ENCODE assay signal across 13 cellular contexts in the genomic region with DNA sequence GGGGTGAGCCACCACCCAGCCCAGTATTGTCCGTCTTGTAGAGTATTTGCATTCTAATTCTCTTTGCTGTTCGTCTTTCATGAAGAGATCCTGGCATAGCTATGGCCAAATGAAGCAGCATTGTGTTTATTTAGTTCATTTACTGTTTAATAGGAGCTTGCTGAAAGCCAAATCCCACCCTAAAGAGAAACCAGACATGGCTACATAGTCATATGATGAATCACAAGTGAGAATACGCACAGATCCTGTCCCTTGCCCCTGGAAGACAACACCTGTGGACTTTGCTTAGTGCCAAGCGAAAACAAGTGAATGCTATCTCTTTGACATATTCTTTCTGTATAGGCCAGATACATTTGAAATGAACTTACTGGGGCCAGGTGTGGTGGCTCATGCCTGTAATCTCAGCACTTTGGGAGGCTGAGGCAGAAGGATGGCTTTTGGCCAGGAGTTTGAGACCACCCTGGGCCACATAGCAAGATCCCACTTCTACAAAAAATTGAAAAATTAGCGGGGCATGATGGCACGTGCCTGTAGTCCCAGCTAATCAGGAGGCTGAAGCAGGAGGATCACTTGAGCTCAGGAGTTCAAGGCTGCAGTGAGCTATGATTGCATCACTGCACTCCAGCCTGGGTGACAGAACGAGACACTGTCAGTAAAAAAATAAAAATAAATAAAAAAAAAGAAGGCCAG. TPM values are rescaled to one million over a fixed set of nuclear protein-coding genes. Genes with fewer than 3 reads are reported as not detected.
A peak's percentile ranks its signal among the peaks of the same experiment; 100 is the strongest.
DNase-seq lines count a peak whose midpoint lies in the region; ATAC-seq and TF ChIP-seq lines count a peak whose summit lies in the region.
"Had no signal": no experiment of that assay in that cellular context is flagged by ENCODE, and none has a peak within 500 bp of the region (broad histone marks: within the 10 kb centered on the region; RNA-seq: fewer than 3 reads in every experiment).

No MANE protein-coding gene starts in this region.

- H3K27ac ChIP-seq in mammary epithelial cell (ENCODE audit: insufficient read depth, low read depth, low read length) = no peak overlapping the region
- peak overlapping the region; percentile 51 for H3K27ac ChIP-seq in neutrophil
- H3K27ac ChIP-seq: gastroesophageal sphincter had no signal

- intact Hi-C loops in CD14-positive monocyte (cut with micrococcal nuclease) (no loop called here), mammary epithelial cell (cut with micrococcal nuclease) (no loop called here)

- no peak for ATAC-seq in GM18519 (IDR thresholded peaks at IDR 0.05; ENCODE audit: low FRiP score, unreplicated experiment)
- ATAC-seq in HG02571 (IDR thresholded peaks at IDR 0.05; ENCODE audit: unreplicated experiment) = no peak
- ATAC-seq: gastroesophageal sphincter had no signal

- H3K4me3 Mint-ChIP-seq in CD14-positive monocyte = no peak overlapping the region

- no peaks in the 10 kb centered on the region for H3K79me2 ChIP-seq in mammary epithelial cell (ENCODE audit: insufficient read depth, low read length)

- no peak overlapping the region for H2AFZ ChIP-seq in mammary epithelial cell (ENCODE audit: low read depth, low read length)

- peaks cover 0 to 4% (median 0%) of the 10 kb centered on the region in 7 donors for H3K9me3 Mint-ChIP-seq in CD14-positive monocyte

- H3K9ac ChIP-seq in mammary epithelial cell (ENCODE audit: insufficient read depth, low read length) = no peak overlapping the region
- H3K9ac ChIP-seq: SK-N-SH had no signal

- CTCF ChIA-PET in mammary epithelial cell (lab: Charles Lee; ENCODE audit: low non-redundant PET) = no interaction called here

- H3K36me3 Mint-ChIP-seq in CD14-positive monocyte = peaks cover 0 to 7% of the 10 kb centered on the region in 2 donors

- H3K9me3 ChIP-seq in mammary epithelial cell (replicated peaks; ENCODE audit: insufficient read depth, low read length) (peaks cover 7% of the 10 kb centered on the region), neutrophil (no peaks in the 10 kb centered on the region)
- H3K9me3 ChIP-seq: gastroesophageal sphincter, SK-N-SH had no signal

- in situ Hi-C loops in mammary epithelial cell (cut with MboI; ENCODE audit: low sequenced_read_pairs in 2 of 2) = no loop called here

- H3K4me1 Mint-ChIP-seq in CD14-positive monocyte = peaks cover 42% of the 10 kb centered on the region

- dilution Hi-C loops in mammary epithelial cell (cut with HindIII; ENCODE audit: low sequenced_read_pairs) = no loop called here

- no peak for TF ChIP-seq CTCF in CD14-positive monocyte (IDR thresholded peaks at IDR 0.05)
- no peak for TF ChIP-seq CTCF in mammary epithelial cell (conservative IDR thresholded peaks at IDR 0.05 in 1 of 2, IDR thresholded peaks at IDR 0.05 in 1 of 2; ENCODE audit: extremely low read depth in 1 of 2, insufficient read depth in 1 of 2, low read depth in 1 of 2, low read length in 2 of 2)
- TF ChIP-seq CTCF in neutrophil (IDR thresholded peaks at IDR 0.05) = no peak

- WGBS in mammary epithelial cell (ENCODE audit: low coverage, missing lambda C conversion rate) = 98% methylated on average over 6 of the region's 7 CpGs

- DNase-seq in CD14-positive monocyte (ENCODE audit: low spot score) (no peak), LoVo (ENCODE audit: low spot score) (peak; percentile 72), mammary epithelial cell (peak; percentile 60), foreskin melanocyte (no peak), T-helper 2 cell (no peak)
- DNase-seq: Kasumi-1, NCI-H2029, NCI-H82, SK-N-SH had no signal

- H3K27me3 Mint-ChIP-seq in CD14-positive monocyte (ENCODE audit: low read depth in 3 of 3) = peaks cover 2 to 3% (median 3%) of the 10 kb centered on the region in 3 donors

- peaks cover 15% of the 10 kb centered on the region for H3K4me1 ChIP-seq in mammary epithelial cell (ENCODE audit: insufficient read depth, low read length)
- H3K4me1 ChIP-seq in neutrophil (ENCODE audit: control insufficient read depth in 1 of 2, insufficient read depth in 1 of 2, low read depth in 1 of 2, low read length in 1 of 2) = peaks cover 23 to 26% of the 10 kb centered on the region in 2 experiments

- no peaks in the 10 kb centered on the region for H4K20me1 ChIP-seq in mammary epithelial cell (ENCODE audit: insufficient read depth, low read length)

- H3K27me3 ChIP-seq in mammary epithelial cell (ENCODE audit: insufficient read depth, low read length) = no peaks in the 10 kb centered on the region
- H3K27me3 ChIP-seq in neutrophil = no peaks in the 10 kb centered on the region
- H3K27me3 ChIP-seq: gastroesophageal sphincter had no signal

- BruUV-seq in mammary epithelial cell (replicated peaks; lab: Mats Ljungman, UMichigan) = no TSS peak

- H3K36me3 ChIP-seq in mammary epithelial cell (ENCODE audit: insufficient read depth, low read length) (no peaks in the 10 kb centered on the region), neutrophil (no peaks in the 10 kb centered on the region)

- H3K4me3 ChIP-seq in mammary epithelial cell (replicated peaks in 1 of 3; ENCODE audit: insufficient read depth in 1 of 3, low read depth in 2 of 3, low read length in 3 of 3) (no peak overlapping the region), neutrophil (ENCODE audit: low read depth in 1 of 2, low read length in 1 of 2) (no peak overlapping the region)
- H3K4me3 ChIP-seq: gastroesophageal sphincter had no signal

- no peak overlapping the region for H3K4me2 ChIP-seq in mammary epithelial cell (ENCODE audit: insufficient read depth, low read depth, low read length)
- H3K4me2 ChIP-seq: SK-N-SH had no signal

- H3K27ac Mint-ChIP-seq in CD14-positive monocyte = peak overlapping the region in 4 of 7 donors; percentile 15 to 89 (median 24)

RNA-seq across cellular contexts. Expression of a gene that starts 5.1 kb away (rescaled TPM):
- polyA plus RNA-seq in CD14-positive monocyte (10 to 100 TPM; 34.8 to 38.7 TPM), mammary epithelial cell (24.9 TPM)
- total RNA-seq in mammary epithelial cell = 10 to 100 TPM; 46.5 to 60.8 TPM
- 10.3 TPM for polyA minus RNA-seq in mammary epithelial cell

Comparison
In these comparisons a context has a peak if more than half of its experiments do, and no peak if none do; other contexts are left out.
1. DNase-seq: peak in LoVo (single experiment) and mammary epithelial cell (single experiment); none in CD14-positive monocyte (single experiment), foreskin melanocyte (single experiment) and T-helper 2 cell (0 of 5).